Comparison of ENCODE assay signal across 2 cellular contexts in the genomic region with DNA sequence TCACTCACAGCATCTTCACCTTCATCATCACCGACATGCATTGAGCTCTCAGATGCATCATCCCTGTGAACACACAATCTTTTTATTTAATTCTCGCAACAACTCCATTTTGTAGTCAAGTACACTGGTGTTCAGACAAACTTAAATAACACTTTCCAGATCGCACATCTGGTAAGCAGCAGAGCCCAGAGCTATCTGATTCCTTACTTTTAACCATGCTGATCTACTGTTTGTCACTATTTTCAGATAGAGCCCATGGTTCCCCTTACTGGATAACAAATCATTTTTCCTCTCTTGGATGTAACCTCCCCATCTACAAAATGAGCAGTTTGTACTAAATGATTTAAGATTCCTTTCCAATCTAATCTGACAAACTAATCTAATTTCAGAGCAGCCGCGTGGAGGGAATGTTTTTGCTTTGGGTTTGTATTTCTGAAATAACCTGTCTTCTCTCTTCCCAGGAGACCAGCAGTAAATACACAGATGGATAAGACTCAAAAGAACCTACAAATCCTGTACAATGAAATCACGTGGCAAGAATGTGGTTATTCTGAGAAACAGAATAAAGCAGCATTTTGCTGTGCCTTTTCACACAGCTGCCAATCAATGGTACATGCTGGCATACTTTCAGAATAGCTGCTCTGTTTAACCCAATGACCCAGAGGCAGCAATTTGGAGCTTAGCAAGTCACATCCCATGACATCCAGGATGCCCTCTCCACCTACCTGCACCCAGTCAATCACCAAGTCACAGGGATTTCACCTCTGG.
A peak's percentile ranks its signal among the peaks of the same experiment; 100 is the strongest.
TF ChIP-seq lines count a peak whose summit lies in the region.

No MANE protein-coding gene starts in this region.

TF ChIP-seq in SK-N-SH treated with all-trans-retinoic acid at 6 μM for 48 hours, 23 proteins besides CTCF, POLR2A, EP300 and RAD21 (continued from another document):
- TF ChIP-seq, protein P1, sequence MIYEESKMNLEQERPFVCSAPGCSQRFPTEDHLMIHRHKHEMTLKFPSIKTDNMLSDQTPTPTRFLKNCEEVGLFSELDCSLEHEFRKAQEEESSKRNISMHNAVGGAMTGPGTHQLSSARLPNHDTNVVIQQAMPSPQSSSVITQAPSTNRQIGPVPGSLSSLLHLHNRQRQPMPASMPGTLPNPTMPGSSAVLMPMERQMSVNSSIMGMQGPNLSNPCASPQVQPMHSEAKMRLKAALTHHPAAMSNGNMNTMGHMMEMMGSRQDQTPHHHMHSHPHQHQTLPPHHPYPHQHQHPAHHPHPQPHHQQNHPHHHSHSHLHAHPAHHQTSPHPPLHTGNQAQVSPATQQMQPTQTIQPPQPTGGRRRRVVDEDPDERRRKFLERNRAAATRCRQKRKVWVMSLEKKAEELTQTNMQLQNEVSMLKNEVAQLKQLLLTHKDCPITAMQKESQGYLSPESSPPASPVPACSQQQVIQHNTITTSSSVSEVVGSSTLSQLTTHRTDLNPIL (CRISPR knock-in tag; IDR thresholded peaks at IDR 0.05; ENCODE audit: low read depth): no peak
- TF ChIP-seq ESRRG (CRISPR knock-in tag; IDR thresholded peaks at IDR 0.05) (no peak), ZFP30 (CRISPR knock-in tag; IDR thresholded peaks at IDR 0.05) (no peak), BACH2 (CRISPR knock-in tag; IDR thresholded peaks at IDR 0.05; ENCODE audit: borderline replicate concordance) (no peak), ZC3H10 (CRISPR knock-in tag; IDR thresholded peaks at IDR 0.05) (no peak), OSR1 (CRISPR knock-in tag; IDR thresholded peaks at IDR 0.05) (no peak), TCF4 (CRISPR knock-in tag; IDR thresholded peaks at IDR 0.05; ENCODE audit: borderline replicate concordance) (peak; percentile 67; the same call in 1 of the 2 replicates), ZNF70 (CRISPR knock-in tag; IDR thresholded peaks at IDR 0.05) (no peak), GLIS3 (CRISPR knock-in tag; IDR thresholded peaks at IDR 0.05) (no peak)
- TF ChIP-seq, protein P2, sequence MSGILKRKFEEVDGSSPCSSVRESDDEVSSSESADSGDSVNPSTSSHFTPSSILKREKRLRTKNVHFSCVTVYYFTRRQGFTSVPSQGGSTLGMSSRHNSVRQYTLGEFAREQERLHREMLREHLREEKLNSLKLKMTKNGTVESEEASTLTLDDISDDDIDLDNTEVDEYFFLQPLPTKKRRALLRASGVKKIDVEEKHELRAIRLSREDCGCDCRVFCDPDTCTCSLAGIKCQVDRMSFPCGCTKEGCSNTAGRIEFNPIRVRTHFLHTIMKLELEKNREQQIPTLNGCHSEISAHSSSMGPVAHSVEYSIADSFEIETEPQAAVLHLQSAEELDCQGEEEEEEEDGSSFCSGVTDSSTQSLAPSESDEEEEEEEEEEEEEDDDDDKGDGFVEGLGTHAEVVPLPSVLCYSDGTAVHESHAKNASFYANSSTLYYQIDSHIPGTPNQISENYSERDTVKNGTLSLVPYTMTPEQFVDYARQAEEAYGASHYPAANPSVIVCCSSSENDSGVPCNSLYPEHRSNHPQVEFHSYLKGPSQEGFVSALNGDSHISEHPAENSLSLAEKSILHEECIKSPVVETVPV (CRISPR knock-in tag; IDR thresholded peaks at IDR 0.05): no peak
- TF ChIP-seq, protein P3, sequence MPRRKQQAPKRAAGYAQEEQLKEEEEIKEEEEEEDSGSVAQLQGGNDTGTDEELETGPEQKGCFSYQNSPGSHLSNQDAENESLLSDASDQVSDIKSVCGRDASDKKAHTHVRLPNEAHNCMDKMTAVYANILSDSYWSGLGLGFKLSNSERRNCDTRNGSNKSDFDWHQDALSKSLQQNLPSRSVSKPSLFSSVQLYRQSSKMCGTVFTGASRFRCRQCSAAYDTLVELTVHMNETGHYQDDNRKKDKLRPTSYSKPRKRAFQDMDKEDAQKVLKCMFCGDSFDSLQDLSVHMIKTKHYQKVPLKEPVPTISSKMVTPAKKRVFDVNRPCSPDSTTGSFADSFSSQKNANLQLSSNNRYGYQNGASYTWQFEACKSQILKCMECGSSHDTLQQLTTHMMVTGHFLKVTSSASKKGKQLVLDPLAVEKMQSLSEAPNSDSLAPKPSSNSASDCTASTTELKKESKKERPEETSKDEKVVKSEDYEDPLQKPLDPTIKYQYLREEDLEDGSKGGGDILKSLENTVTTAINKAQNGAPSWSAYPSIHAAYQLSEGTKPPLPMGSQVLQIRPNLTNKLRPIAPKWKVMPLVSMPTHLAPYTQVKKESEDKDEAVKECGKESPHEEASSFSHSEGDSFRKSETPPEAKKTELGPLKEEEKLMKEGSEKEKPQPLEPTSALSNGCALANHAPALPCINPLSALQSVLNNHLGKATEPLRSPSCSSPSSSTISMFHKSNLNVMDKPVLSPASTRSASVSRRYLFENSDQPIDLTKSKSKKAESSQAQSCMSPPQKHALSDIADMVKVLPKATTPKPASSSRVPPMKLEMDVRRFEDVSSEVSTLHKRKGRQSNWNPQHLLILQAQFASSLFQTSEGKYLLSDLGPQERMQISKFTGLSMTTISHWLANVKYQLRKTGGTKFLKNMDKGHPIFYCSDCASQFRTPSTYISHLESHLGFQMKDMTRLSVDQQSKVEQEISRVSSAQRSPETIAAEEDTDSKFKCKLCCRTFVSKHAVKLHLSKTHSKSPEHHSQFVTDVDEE (CRISPR knock-in tag; IDR thresholded peaks at IDR 0.05): peak; percentile 33; the same call in 1 of the 2 replicates

TF ChIP-seq in GM23338, 12 proteins besides CTCF, POLR2A, EP300 and RAD21 (continued from another document):
- TF ChIP-seq, protein P4, sequence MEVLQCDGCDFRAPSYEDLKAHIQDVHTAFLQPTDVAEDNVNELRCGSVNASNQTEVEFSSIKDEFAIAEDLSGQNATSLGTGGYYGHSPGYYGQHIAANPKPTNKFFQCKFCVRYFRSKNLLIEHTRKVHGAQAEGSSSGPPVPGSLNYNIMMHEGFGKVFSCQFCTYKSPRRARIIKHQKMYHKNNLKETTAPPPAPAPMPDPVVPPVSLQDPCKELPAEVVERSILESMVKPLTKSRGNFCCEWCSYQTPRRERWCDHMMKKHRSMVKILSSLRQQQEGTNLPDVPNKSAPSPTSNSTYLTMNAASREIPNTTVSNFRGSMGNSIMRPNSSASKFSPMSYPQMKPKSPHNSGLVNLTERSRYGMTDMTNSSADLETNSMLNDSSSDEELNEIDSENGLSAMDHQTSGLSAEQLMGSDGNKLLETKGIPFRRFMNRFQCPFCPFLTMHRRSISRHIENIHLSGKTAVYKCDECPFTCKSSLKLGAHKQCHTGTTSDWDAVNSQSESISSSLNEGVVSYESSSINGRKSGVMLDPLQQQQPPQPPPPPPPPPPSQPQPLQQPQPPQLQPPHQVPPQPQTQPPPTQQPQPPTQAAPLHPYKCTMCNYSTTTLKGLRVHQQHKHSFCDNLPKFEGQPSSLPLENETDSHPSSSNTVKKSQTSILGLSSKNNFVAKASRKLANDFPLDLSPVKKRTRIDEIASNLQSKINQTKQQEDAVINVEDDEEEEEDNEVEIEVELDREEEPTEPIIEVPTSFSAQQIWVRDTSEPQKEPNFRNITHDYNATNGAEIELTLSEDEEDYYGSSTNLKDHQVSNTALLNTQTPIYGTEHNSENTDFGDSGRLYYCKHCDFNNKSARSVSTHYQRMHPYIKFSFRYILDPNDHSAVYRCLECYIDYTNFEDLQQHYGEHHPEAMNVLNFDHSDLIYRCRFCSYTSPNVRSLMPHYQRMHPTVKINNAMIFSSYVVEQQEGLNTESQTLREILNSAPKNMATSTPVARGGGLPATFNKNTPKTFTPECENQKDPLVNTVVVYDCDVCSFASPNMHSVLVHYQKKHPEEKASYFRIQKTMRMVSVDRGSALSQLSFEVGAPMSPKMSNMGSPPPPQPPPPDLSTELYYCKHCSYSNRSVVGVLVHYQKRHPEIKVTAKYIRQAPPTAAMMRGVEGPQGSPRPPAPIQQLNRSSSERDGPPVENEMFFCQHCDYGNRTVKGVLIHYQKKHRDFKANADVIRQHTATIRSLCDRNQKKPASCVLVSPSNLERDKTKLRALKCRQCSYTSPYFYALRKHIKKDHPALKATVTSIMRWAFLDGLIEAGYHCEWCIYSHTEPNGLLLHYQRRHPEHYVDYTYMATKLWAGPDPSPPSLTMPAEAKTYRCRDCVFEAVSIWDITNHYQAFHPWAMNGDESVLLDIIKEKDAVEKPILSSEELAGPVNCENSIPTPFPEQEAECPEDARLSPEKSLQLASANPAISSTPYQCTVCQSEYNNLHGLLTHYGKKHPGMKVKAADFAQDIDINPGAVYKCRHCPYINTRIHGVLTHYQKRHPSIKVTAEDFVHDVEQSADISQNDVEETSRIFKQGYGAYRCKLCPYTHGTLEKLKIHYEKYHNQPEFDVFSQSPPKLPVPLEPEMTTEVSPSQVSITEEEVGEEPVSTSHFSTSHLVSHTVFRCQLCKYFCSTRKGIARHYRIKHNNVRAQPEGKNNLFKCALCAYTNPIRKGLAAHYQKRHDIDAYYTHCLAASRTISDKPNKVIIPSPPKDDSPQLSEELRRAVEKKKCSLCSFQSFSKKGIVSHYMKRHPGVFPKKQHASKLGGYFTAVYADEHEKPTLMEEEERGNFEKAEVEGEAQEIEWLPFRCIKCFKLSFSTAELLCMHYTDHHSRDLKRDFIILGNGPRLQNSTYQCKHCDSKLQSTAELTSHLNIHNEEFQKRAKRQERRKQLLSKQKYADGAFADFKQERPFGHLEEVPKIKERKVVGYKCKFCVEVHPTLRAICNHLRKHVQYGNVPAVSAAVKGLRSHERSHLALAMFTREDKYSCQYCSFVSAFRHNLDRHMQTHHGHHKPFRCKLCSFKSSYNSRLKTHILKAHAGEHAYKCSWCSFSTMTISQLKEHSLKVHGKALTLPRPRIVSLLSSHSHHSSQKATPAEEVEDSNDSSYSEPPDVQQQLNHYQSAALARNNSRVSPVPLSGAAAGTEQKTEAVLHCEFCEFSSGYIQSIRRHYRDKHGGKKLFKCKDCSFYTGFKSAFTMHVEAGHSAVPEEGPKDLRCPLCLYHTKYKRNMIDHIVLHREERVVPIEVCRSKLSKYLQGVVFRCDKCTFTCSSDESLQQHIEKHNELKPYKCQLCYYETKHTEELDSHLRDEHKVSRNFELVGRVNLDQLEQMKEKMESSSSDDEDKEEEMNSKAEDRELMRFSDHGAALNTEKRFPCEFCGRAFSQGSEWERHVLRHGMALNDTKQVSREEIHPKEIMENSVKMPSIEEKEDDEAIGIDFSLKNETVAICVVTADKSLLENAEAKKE (CRISPR knock-in tag; IDR thresholded peaks at IDR 0.05): no peak
- TF ChIP-seq EZH2phosphoT487 (IDR thresholded peaks at IDR 0.05; ENCODE audit: unreplicated experiment): no peak
- TF ChIP-seq, protein P5, sequence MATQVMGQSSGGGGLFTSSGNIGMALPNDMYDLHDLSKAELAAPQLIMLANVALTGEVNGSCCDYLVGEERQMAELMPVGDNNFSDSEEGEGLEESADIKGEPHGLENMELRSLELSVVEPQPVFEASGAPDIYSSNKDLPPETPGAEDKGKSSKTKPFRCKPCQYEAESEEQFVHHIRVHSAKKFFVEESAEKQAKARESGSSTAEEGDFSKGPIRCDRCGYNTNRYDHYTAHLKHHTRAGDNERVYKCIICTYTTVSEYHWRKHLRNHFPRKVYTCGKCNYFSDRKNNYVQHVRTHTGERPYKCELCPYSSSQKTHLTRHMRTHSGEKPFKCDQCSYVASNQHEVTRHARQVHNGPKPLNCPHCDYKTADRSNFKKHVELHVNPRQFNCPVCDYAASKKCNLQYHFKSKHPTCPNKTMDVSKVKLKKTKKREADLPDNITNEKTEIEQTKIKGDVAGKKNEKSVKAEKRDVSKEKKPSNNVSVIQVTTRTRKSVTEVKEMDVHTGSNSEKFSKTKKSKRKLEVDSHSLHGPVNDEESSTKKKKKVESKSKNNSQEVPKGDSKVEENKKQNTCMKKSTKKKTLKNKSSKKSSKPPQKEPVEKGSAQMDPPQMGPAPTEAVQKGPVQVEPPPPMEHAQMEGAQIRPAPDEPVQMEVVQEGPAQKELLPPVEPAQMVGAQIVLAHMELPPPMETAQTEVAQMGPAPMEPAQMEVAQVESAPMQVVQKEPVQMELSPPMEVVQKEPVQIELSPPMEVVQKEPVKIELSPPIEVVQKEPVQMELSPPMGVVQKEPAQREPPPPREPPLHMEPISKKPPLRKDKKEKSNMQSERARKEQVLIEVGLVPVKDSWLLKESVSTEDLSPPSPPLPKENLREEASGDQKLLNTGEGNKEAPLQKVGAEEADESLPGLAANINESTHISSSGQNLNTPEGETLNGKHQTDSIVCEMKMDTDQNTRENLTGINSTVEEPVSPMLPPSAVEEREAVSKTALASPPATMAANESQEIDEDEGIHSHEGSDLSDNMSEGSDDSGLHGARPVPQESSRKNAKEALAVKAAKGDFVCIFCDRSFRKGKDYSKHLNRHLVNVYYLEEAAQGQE (IDR thresholded peaks at IDR 0.05; ENCODE audit: unreplicated experiment): no peak
- no peak for TF ChIP-seq NANOG (IDR thresholded peaks at IDR 0.05; ENCODE audit: borderline replicate concordance)
- no peak for TF ChIP-seq ZNF114 (CRISPR knock-in tag; IDR thresholded peaks at IDR 0.05)
- TF ChIP-seq STAT1 (IDR thresholded peaks at IDR 0.05; ENCODE audit: unreplicated experiment): no peak
- TF ChIP-seq, protein P6, sequence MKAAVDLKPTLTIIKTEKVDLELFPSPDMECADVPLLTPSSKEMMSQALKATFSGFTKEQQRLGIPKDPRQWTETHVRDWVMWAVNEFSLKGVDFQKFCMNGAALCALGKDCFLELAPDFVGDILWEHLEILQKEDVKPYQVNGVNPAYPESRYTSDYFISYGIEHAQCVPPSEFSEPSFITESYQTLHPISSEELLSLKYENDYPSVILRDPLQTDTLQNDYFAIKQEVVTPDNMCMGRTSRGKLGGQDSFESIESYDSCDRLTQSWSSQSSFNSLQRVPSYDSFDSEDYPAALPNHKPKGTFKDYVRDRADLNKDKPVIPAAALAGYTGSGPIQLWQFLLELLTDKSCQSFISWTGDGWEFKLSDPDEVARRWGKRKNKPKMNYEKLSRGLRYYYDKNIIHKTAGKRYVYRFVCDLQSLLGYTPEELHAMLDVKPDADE (IDR thresholded peaks at IDR 0.05): no peak
- no peak for TF ChIP-seq ZNF331 (CRISPR knock-in tag; IDR thresholded peaks at IDR 0.05; ENCODE audit: low read depth)
- TF ChIP-seq JUNB (IDR thresholded peaks at IDR 0.05; ENCODE audit: unreplicated experiment): no peak
- TF ChIP-seq CREB1 (CRISPR knock-in tag; IDR thresholded peaks at IDR 0.05; ENCODE audit: low read depth): no peak
